ENCODE assay signal across 1 cellular context in the genomic region with DNA sequence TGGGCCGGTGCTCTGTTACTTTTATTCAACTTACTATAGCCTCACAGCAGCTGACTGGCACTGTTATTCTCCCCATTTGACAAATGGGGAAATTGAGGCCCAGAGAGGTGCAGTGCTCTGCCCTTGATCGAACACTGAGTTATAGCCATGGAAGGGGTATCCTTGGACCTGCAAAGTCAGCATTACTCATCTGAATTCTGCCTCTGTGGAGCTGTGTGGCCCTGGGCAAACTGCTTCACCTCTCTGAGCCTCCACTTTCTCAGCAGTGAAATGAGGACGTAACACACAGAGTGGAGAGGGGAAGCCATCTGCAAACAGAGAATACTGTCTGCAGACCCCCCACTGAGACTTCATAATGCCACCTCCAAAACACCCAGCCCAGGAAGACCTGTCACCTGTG.
A peak's percentile ranks its signal among the peaks of the same experiment; 100 is the strongest.
TF ChIP-seq lines count a peak whose summit lies in the region.

No MANE protein-coding gene starts in this region.

TF ChIP-seq in K562, 482 proteins besides CTCF, POLR2A, EP300 and RAD21:
- TF ChIP-seq ZNF316 (IDR thresholded peaks at IDR 0.05), result peak; percentile 50
- TF ChIP-seq RBFOX2 (IDR thresholded peaks at IDR 0.05; ENCODE audit: low read depth, low read length), result no peak
- peak; percentile 25; the same call in 1 of the 2 replicates for TF ChIP-seq C11orf30 (IDR thresholded peaks at IDR 0.05; ENCODE audit: low read depth)
- TF ChIP-seq, protein P1, sequence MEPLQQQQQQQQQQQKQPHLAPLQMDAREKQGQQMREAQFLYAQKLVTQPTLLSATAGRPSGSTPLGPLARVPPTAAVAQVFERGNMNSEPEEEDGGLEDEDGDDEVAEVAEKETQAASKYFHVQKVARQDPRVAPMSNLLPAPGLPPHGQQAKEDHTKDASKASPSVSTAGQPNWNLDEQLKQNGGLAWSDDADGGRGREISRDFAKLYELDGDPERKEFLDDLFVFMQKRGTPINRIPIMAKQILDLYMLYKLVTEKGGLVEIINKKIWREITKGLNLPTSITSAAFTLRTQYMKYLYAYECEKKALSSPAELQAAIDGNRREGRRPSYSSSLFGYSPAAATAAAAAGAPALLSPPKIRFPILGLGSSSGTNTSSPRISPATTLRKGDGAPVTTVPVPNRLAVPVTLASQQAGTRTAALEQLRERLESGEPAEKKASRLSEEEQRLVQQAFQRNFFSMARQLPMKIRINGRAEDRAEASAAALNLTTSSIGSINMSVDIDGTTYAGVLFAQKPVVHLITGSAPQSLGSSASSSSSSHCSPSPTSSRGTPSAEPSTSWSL (CRISPR knock-in tag; IDR thresholded peaks at IDR 0.05; ENCODE audit: borderline replicate concordance), result no peak
- peak; percentile 59 for TF ChIP-seq ZFP36 (IDR thresholded peaks at IDR 0.05; ENCODE audit: low read depth, low read length, partially characterized antibody)
